ENCODE assay signal across 8 cellular contexts in the genomic region with DNA sequence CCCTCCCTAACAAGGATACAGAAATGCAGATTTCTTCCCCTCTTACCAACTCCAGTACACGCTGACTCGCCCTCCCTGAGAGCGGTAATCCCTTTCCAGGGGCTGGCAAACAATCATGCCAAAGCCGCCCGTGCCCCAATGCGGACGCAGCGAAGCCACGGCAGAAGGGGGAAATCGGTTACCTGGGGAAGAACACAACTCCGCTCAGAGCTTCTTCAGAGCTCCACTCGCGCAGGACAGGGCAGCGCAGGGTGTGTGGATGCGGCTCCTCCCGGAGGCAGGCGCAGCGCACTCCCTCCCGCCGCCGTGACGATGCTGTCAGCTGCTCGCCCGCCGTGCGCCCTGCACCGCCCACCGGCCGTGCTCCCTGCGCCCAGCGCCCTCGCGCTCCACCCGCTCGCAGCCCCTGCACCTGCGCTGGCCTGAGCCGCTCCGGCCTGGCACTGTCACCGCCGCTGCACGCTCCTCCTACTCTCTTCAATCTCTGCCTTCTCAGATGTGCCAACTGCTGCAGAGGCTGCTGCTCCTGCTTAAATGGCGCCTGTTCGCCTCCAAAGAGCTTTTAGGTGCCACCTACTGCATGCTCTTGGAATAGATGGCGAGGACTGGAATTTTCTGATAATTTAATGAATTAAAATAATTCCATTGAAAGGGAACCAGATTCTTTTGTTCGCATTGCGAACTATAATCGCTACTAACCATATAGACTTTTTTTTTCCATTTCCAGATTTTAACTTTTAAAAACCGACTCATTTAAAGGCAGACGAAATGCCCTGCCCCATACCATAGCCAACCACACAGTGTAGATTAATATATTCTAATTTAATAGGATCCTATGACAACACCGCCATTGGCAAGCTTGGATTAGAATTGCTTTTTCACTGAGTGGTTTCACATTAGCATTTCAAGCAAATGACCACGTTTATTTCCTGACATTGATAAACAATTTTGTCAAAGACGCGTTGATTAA. TPM values are rescaled to one million over a fixed set of nuclear protein-coding genes. Genes with fewer than 3 reads are reported as not detected.
DNase-seq lines count a peak whose midpoint lies in the region; ATAC-seq, FAIRE-seq and TF ChIP-seq lines count a peak whose summit lies in the region.

A gene with protein sequence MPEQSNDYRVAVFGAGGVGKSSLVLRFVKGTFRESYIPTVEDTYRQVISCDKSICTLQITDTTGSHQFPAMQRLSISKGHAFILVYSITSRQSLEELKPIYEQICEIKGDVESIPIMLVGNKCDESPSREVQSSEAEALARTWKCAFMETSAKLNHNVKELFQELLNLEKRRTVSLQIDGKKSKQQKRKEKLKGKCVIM (minus strand): TSS at position 255 of the 970 bp plus-strand sequence. CDS start 28,997 bp downstream, outside the sequence.

- no peak for FAIRE-seq in pancreas (lab: Jason Lieb, UNC)

- H3K9me3 ChIP-seq in BE2C = no peaks in the 10 kb centered on the region
- H3K9me3 ChIP-seq in adrenal gland (replicated peaks in 1 of 3) = no peaks in the 10 kb centered on the region
- no peaks in the 10 kb centered on the region for H3K9me3 ChIP-seq in heart right ventricle
- no peaks in the 10 kb centered on the region for H3K9me3 ChIP-seq in pancreas

- WGBS in adrenal gland, 4 donors = 6 to 15% (median 9%) methylated on average over 23 to 53 of the region's 53 CpGs
- WGBS in heart right ventricle, 2 donors = 6 to 7% methylated on average over 53 of the region's 53 CpGs
- WGBS in pancreas, 2 donors = 4 to 5% methylated on average over 52 to 53 of the region's 53 CpGs

- H3K4me3 ChIP-seq in BE2C (ENCODE audit: low read depth, low read length) (peak within 1 kb of the TSS; percentile 59), adrenal gland (peak within 1 kb of the TSS in 1 of 4 donors; percentile 34), heart right ventricle (peak within 1 kb of the TSS in 9 of 10 donors; percentile 22 to 54 (median 47)), pancreas (peak within 1 kb of the TSS; percentile 13 to 50 (median 32))

- intact Hi-C loops in adrenal gland (cut with DNase I) = no loop called here
- intact Hi-C loops in heart right ventricle (cut with DNase I) = loop anchor here in 1 of 10 donors (10.0 kb wide), 1 partner anchor 498 kb away; no protein-coding TSS in a partner anchor
- intact Hi-C loops in pancreas (cut with DNase I) = no loop called here

- TF ChIP-seq POLR2A in adrenal gland (IDR thresholded peaks at IDR 0.05) = peak in 1 of 2 donors; percentile 25

- H3K27ac ChIP-seq in adrenal gland = peak within 1 kb of the TSS in 1 of 5 donors; percentile 18
- no peak within 1 kb of the TSS for H3K27ac ChIP-seq in heart right ventricle
- peak within 1 kb of the TSS in 2 of 4 donors; percentile 48 to 54 for H3K27ac ChIP-seq in pancreas

- H3K4me1 ChIP-seq in BE2C (no peaks in the 10 kb centered on the region), adrenal gland (replicated peaks in 1 of 2) (peaks cover 0 to 8% of the 10 kb centered on the region in 2 donors), heart right ventricle (peaks cover 0 to 13% (median 0%) of the 10 kb centered on the region in 9 donors), pancreas (no peaks in the 10 kb centered on the region)

- peak; percentile 66 for TF ChIP-seq CTCF in BE2C (IDR thresholded peaks at IDR 0.05; ENCODE audit: low read depth, low read length)
- TF ChIP-seq CTCF in adrenal gland (IDR thresholded peaks at IDR 0.05) = peak in 5 of 6 experiments; percentile 10 to 40 (median 25)
- peak in 7 of 9 donors; percentile 20 to 51 (median 31) for TF ChIP-seq CTCF in heart right ventricle (IDR thresholded peaks at IDR 0.05)
- peak in 3 of 4 donors; percentile 20 to 36 (median 30) for TF ChIP-seq CTCF in pancreas (IDR thresholded peaks at IDR 0.05)

- peak; percentile 45 for ATAC-seq in GM21381 (IDR thresholded peaks at IDR 0.05; ENCODE audit: unreplicated experiment)
- peak; percentile 69 to 93 (median 84) for ATAC-seq in heart right ventricle
- peak; percentile 95 to 97 (median 96) for ATAC-seq in pancreas
- ATAC-seq in HG02973 (IDR thresholded peaks at IDR 0.05; ENCODE audit: unreplicated experiment) = no peak

- H3K36me3 ChIP-seq in BE2C (no peaks in the 10 kb centered on the region), adrenal gland (replicated peaks in 1 of 2) (no peaks in the 10 kb centered on the region), heart right ventricle (no peaks in the 10 kb centered on the region), pancreas (no peaks in the 10 kb centered on the region)

- H3K27me3 ChIP-seq in BE2C (peaks cover 8% of the 10 kb centered on the region), adrenal gland (peaks cover 55% of the 10 kb centered on the region), heart right ventricle (peaks cover 0 to 77% (median 50%) of the 10 kb centered on the region in 7 donors), pancreas (peaks cover 0 to 5% (median 0%) of the 10 kb centered on the region in 4 donors)

- DNase-seq in BE2C = peak; percentile 81
- peak; percentile 97 for DNase-seq in NCI-H2171 treated with DMSO at 0.1 percent for 48 hours (lab: John Stamatoyannopoulos, UW)
- DNase-seq in adrenal gland = peak; percentile 28 to 89 (median 47)
- DNase-seq in heart right ventricle = peak; percentile 16 to 37
- DNase-seq in pancreas = peak; percentile 68 to 87 (median 78)
- DNase-seq in activated effector memory CD4-positive, alpha-beta T cell treated with anti-CD3 and anti-CD28 coated beads, Interleukin-2, amount 50 U/mL, for 16 hours = no peak

RNA-seq across cellular contexts. Expression of the gene that starts here (rescaled TPM):
- polyA plus RNA-seq in BE2C (2012; ENCODE audit: insufficient read depth, insufficient read length, low read depth) = not detected
- total RNA-seq in adrenal gland (1 to 10 TPM in 3 of 8 donors, under 1 TPM in 2, not detected in 3; 0.06 to 3.1 (median 1.8) TPM), heart right ventricle (under 1 TPM in 4 of 10 donors, not detected in 6; 0.07 to 0.20 (median 0.11) TPM), pancreas (1 to 10 TPM in 3 of 6 donors, under 1 TPM in 3; 0.55 to 1.7 (median 0.85) TPM)
- polyA plus RNA-seq in adrenal gland (1 to 10 TPM in 2 of 3 donors, under 1 TPM in 1; 0.24 to 2.8 (median 1.2) TPM), heart right ventricle (not detected), pancreas (under 1 TPM; 0.42 to 0.82 TPM)

Comparison
In these comparisons a context has a peak if more than half of its experiments do, and no peak if none do; other contexts are left out.
1. Peak in DNase-seq, ATAC-seq and H3K4me3 ChIP-seq in heart right ventricle; RNA of the gene not detected or under 1 TPM.